ENCODE assay signal across 1 cellular context in genomic region chr19:4791183-4792018, GRCh38.
TF ChIP-seq lines count a peak whose summit lies in the region.

TSS of gene FEM1A (plus strand) at chr19:4791734. CDS start at chr19:4791855, 121 bp downstream.

TF ChIP-seq in HepG2, 621 proteins besides CTCF, POLR2A, EP300 and RAD21 (continued from another document):
- no peak for TF ChIP-seq HBP1 (CRISPR knock-in tag; IDR thresholded peaks at IDR 0.05; ENCODE audit: low read depth)
- peak; percentile 95 for TF ChIP-seq THAP9 (CRISPR knock-in tag; IDR thresholded peaks at IDR 0.05; ENCODE audit: borderline replicate concordance)
- TF ChIP-seq ARNT2 (CRISPR knock-in tag; IDR thresholded peaks at IDR 0.05; ENCODE audit: low read depth), result peak; percentile 73
- no peak; the same call in 1 of the 2 replicates for TF ChIP-seq ZNF770 (CRISPR knock-in tag; IDR thresholded peaks at IDR 0.05)
- TF ChIP-seq ZNF414 (CRISPR knock-in tag; IDR thresholded peaks at IDR 0.05), result no peak; the same call in 1 of the 2 replicates
- peak; percentile 67; the same call in 1 of the 2 replicates for TF ChIP-seq MXD3 (CRISPR knock-in tag; IDR thresholded peaks at IDR 0.05)
- TF ChIP-seq MAFF (IDR thresholded peaks at IDR 0.05; ENCODE audit: low read depth, low read length), result no peak; the same call in 1 of the 2 replicates
- no peak for TF ChIP-seq GRHL1 (CRISPR knock-in tag; conservative IDR thresholded peaks at IDR 0.05)
- peak; percentile 63; the same call in 1 of the 2 replicates for TF ChIP-seq ATF7 (IDR thresholded peaks at IDR 0.05)
- TF ChIP-seq ATF7 (CRISPR knock-in tag; IDR thresholded peaks at IDR 0.05), result 0 out of 2 replicates have a peak, but pooled peaks have one; percentile 49
- TF ChIP-seq DRAP1 (CRISPR knock-in tag; IDR thresholded peaks at IDR 0.05), result 0 out of 2 replicates have a peak, but pooled peaks have one; percentile 34
- TF ChIP-seq ZC3H4 (CRISPR knock-in tag; IDR thresholded peaks at IDR 0.05; ENCODE audit: borderline replicate concordance), result no peak
- no peak for TF ChIP-seq ZBTB20 (CRISPR knock-in tag; IDR thresholded peaks at IDR 0.05; ENCODE audit: borderline replicate concordance, low read depth)
- no peak for TF ChIP-seq KLF13 (CRISPR knock-in tag; IDR thresholded peaks at IDR 0.05)
- 0 out of 2 replicates have a peak, but pooled peaks have one; percentile 60 for TF ChIP-seq ZNF317 (CRISPR knock-in tag; IDR thresholded peaks at IDR 0.05)
- peak; percentile 69; the same call in 1 of the 2 replicates for TF ChIP-seq ATF7-NPFF (CRISPR knock-in tag; IDR thresholded peaks at IDR 0.05; ENCODE audit: low read depth)
- no peak for TF ChIP-seq ZNF205 (CRISPR knock-in tag; IDR thresholded peaks at IDR 0.05)
- peak; percentile 89; the same call in 1 of the 2 replicates for TF ChIP-seq IRF9 (CRISPR knock-in tag; IDR thresholded peaks at IDR 0.05; ENCODE audit: borderline replicate concordance)
- 0 out of 2 replicates have a peak, but pooled peaks have one; percentile 22 for TF ChIP-seq GATAD2A (CRISPR knock-in tag; IDR thresholded peaks at IDR 0.05)
- TF ChIP-seq SIN3A (IDR thresholded peaks at IDR 0.05; ENCODE audit: borderline replicate concordance, low read depth, low read length), result peak; percentile 48; the same call in 1 of the 2 replicates
- TF ChIP-seq DMAP1 (CRISPR knock-in tag; IDR thresholded peaks at IDR 0.05), result peak; percentile 75; the same call in 1 of the 2 replicates
- TF ChIP-seq E2F5 (CRISPR knock-in tag; conservative IDR thresholded peaks at IDR 0.05), result no peak; the same call in 1 of the 2 replicates
- no peak; the same call in 1 of the 2 replicates for TF ChIP-seq ZNF687 (CRISPR knock-in tag; IDR thresholded peaks at IDR 0.05)
- TF ChIP-seq ZNF207 (IDR thresholded peaks at IDR 0.05; ENCODE audit: borderline replicate concordance), result no peak
- TF ChIP-seq ZBTB7B (CRISPR knock-in tag; IDR thresholded peaks at IDR 0.05), result 0 out of 2 replicates have a peak, but pooled peaks have one; percentile 11
- TF ChIP-seq PITX1 (CRISPR knock-in tag; IDR thresholded peaks at IDR 0.05), result peak; percentile 75
- no peak for TF ChIP-seq ZNF691 (CRISPR knock-in tag; IDR thresholded peaks at IDR 0.05; ENCODE audit: borderline replicate concordance, low read depth)
- TF ChIP-seq RARG (CRISPR knock-in tag; IDR thresholded peaks at IDR 0.05; ENCODE audit: low read depth), result no peak
- TF ChIP-seq ZNF772 (CRISPR knock-in tag; IDR thresholded peaks at IDR 0.05), result peak; percentile 42
- no peak for TF ChIP-seq CCAR2 (optimal IDR thresholded peaks at IDR 0.05; ENCODE audit: low read depth, low read length)
- TF ChIP-seq ZNF737 (CRISPR knock-in tag; IDR thresholded peaks at IDR 0.05; ENCODE audit: borderline replicate concordance), result no peak
